ENCODE assay signal across 1 cellular context in genomic region chr14:20986811-20987210, GRCh38.
TF ChIP-seq lines count a peak whose summit lies in the region.

No MANE protein-coding gene starts in this region.

TF ChIP-seq in HepG2, 621 proteins besides CTCF, POLR2A, EP300 and RAD21:
- TF ChIP-seq IRF2 (CRISPR knock-in tag; IDR thresholded peaks at IDR 0.05), result no peak
- TF ChIP-seq NONO (IDR thresholded peaks at IDR 0.05), result no peak
- no peak for TF ChIP-seq NONO (CRISPR knock-in tag; conservative IDR thresholded peaks at IDR 0.05)
- TF ChIP-seq PITX1 (CRISPR knock-in tag; IDR thresholded peaks at IDR 0.05), result no peak
- TF ChIP-seq, protein P1, sequence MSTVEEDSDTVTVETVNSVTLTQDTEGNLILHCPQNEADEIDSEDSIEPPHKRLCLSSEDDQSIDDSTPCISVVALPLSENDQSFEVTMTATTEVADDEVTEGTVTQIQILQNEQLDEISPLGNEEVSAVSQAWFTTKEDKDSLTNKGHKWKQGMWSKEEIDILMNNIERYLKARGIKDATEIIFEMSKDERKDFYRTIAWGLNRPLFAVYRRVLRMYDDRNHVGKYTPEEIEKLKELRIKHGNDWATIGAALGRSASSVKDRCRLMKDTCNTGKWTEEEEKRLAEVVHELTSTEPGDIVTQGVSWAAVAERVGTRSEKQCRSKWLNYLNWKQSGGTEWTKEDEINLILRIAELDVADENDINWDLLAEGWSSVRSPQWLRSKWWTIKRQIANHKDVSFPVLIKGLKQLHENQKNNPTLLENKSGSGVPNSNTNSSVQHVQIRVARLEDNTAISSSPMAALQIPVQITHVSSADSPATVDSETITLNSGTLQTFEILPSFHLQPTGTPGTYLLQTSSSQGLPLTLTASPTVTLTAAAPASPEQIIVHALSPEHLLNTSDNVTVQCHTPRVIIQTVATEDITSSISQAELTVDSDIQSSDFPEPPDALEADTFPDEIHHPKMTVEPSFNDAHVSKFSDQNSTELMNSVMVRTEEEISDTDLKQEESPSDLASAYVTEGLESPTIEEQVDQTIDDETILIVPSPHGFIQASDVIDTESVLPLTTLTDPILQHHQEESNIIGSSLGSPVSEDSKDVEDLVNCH (CRISPR knock-in tag; IDR thresholded peaks at IDR 0.05), result no peak
- no peak for TF ChIP-seq ELF3 (CRISPR knock-in tag; IDR thresholded peaks at IDR 0.05)
- TF ChIP-seq ZFP36L1 (CRISPR knock-in tag; IDR thresholded peaks at IDR 0.05), result no peak
- TF ChIP-seq ZNF382 (CRISPR knock-in tag; IDR thresholded peaks at IDR 0.05; ENCODE audit: borderline replicate concordance), result 0 out of 2 replicates have a peak, but pooled peaks have one; percentile 14
- TF ChIP-seq RELA (CRISPR knock-in tag; IDR thresholded peaks at IDR 0.05), result no peak
- TF ChIP-seq ZNF670 (CRISPR knock-in tag; IDR thresholded peaks at IDR 0.05; ENCODE audit: borderline replicate concordance), result no peak
- TF ChIP-seq FOSL2 (CRISPR knock-in tag; IDR thresholded peaks at IDR 0.05), result peak; percentile 79
- TF ChIP-seq, protein P2, sequence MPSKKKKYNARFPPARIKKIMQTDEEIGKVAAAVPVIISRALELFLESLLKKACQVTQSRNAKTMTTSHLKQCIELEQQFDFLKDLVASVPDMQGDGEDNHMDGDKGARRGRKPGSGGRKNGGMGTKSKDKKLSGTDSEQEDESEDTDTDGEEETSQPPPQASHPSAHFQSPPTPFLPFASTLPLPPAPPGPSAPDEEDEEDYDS (CRISPR knock-in tag; IDR thresholded peaks at IDR 0.05), result no peak
- no peak for TF ChIP-seq HDAC1 (CRISPR knock-in tag; IDR thresholded peaks at IDR 0.05)
- no peak for TF ChIP-seq ZNF383 (CRISPR knock-in tag; IDR thresholded peaks at IDR 0.05; ENCODE audit: borderline replicate concordance)
- no peak for TF ChIP-seq BRF2 (CRISPR knock-in tag; IDR thresholded peaks at IDR 0.05)
